Comparison of ENCODE assay signal across 1 cellular context in the genomic region with DNA sequence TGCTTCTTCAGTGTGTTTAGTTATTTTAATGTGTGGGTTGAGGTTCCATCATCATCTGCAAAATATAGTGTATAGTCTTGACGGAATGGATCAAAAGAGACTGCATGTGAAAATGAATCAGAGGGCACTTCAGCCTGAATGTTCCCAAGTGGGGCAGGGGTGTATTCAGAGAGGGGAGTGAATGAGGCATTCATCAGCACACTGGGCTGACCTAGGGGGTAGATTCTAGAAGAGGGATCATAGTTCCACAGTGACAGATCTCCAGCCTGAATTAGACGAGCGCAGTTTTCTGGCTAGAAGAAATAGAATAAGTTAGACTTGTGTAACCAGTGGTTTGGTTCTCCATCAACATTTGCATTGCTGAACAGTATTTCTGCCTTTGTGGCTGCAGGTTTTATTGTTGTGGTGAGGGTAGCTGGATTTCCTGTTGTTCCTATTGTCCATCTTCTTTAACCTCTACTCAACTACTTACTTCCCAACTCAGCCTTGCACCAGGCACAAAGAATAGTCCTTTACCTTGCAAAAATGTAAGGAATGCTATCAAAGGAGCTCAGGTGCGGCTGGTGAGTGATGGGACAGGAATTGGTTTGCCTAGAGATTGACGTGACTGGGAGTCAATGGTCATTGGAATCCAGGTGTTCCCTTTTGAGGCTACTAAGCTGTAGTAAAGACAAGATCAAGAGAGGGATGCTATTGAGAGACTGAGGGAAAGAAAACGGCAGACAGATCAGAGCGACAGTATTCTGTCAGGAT.
TF ChIP-seq lines count a peak whose summit lies in the region.

No MANE protein-coding gene starts in this region.

TF ChIP-seq in H1, 55 proteins besides CTCF, POLR2A, EP300 and RAD21:
- TF ChIP-seq TEAD4 (IDR thresholded peaks at IDR 0.05; ENCODE audit: low read depth, low read length), result peak; percentile 95
- TF ChIP-seq EGR1 (IDR thresholded peaks at IDR 0.05; ENCODE audit: borderline replicate concordance, low read depth, low read length), result no peak
- no peak for TF ChIP-seq CBX8 (IDR thresholded peaks at IDR 0.05; ENCODE audit: borderline replicate concordance, low read depth, low read length)
- TF ChIP-seq SUZ12 (IDR thresholded peaks at IDR 0.05; ENCODE audit: low read length), result no peak
- peak; percentile 28; the same call in 1 of the 2 replicates for TF ChIP-seq RFX5 (IDR thresholded peaks at IDR 0.05; ENCODE audit: borderline replicate concordance, low read depth, low read length)
- no peak for TF ChIP-seq SIX5 (IDR thresholded peaks at IDR 0.05; ENCODE audit: low read depth, low read length)
- TF ChIP-seq GTF2F1 (IDR thresholded peaks at IDR 0.05; ENCODE audit: borderline replicate concordance, low read depth, low read length), result no peak
- TF ChIP-seq CHD1 (IDR thresholded peaks at IDR 0.05; ENCODE audit: low read depth, low read length), result no peak
- TF ChIP-seq KDM1A (IDR thresholded peaks at IDR 0.05; ENCODE audit: borderline replicate concordance, low read length), result no peak
- no peak for TF ChIP-seq BRCA1 (IDR thresholded peaks at IDR 0.05; ENCODE audit: low read depth, low read length)
- peak; percentile 84; the same call in 1 of the 2 replicates for TF ChIP-seq TCF12 (IDR thresholded peaks at IDR 0.05; ENCODE audit: low read depth, low read length)
- TF ChIP-seq ASH2L (IDR thresholded peaks at IDR 0.05; ENCODE audit: low read length), result peak; percentile 30
- no peak for TF ChIP-seq JUND (IDR thresholded peaks at IDR 0.05; ENCODE audit: low read length)
- TF ChIP-seq RXRA (IDR thresholded peaks at IDR 0.05; ENCODE audit: insufficient read depth, low read depth, low read length), result no peak
- TF ChIP-seq E2F6 (IDR thresholded peaks at IDR 0.05), result no peak
- TF ChIP-seq RBBP5 (IDR thresholded peaks at IDR 0.05; ENCODE audit: borderline replicate concordance, low read depth, low read length), result no peak
- TF ChIP-seq CTBP2 (IDR thresholded peaks at IDR 0.05; ENCODE audit: borderline replicate concordance, insufficient read depth, insufficient read length, low read length), result no peak
- TF ChIP-seq MAFK (IDR thresholded peaks at IDR 0.05; ENCODE audit: low read depth, low read length), result no peak
- no peak for TF ChIP-seq KDM4A (IDR thresholded peaks at IDR 0.05; ENCODE audit: low read depth, low read length, severe bottlenecking)
- no peak for TF ChIP-seq EZH2 (IDR thresholded peaks at IDR 0.05; ENCODE audit: low read depth, low read length, severe bottlenecking)
